Comparison of ENCODE assay signal across 14 cellular contexts in genomic region chr4:6360385-6360784, GRCh38.
DNase-seq lines count a peak whose midpoint lies in the region.
"Had no signal": no experiment of that assay in that cellular context is flagged by ENCODE, and none has a peak within 500 bp of the region (broad histone marks: within the 10 kb centered on the region; RNA-seq: fewer than 3 reads in every experiment).

No MANE protein-coding gene starts in this region.

- no peak overlapping the region for H3K4me3 ChIP-seq in Karpas-422 (ENCODE audit: low read length)
- H3K4me3 ChIP-seq: colonic mucosa, esophagus muscularis mucosa, psoas muscle had no signal

- no peaks in the 10 kb centered on the region for H3K27me3 ChIP-seq in Karpas-422 (ENCODE audit: low read length)
- H3K27me3 ChIP-seq: colonic mucosa had no signal

- H3K4me2 ChIP-seq in Karpas-422 (ENCODE audit: low read depth, low read length, poor library complexity, severe bottlenecking): no peak overlapping the region

- peak; percentile 38 to 94 (median 76) for DNase-seq in NCI-H1417 (lab: John Stamatoyannopoulos, UW)
- DNase-seq in NCI-H1417 treated with DMSO at 0.1 percent for 48 hours (lab: John Stamatoyannopoulos, UW): no peak
- peak; percentile 43 for DNase-seq in NCI-H2227 treated with DMSO at 0.1 percent for 48 hours (lab: John Stamatoyannopoulos, UW)
- DNase-seq in head of caudate nucleus: peak; percentile 67 to 97 (median 86)
- peak; percentile 68 for DNase-seq in posterior vena cava (ENCODE audit: low spot score)
- DNase-seq in globus pallidus (ENCODE audit: low spot score): no peak
- no peak for DNase-seq in Karpas-422
- DNase-seq in NCI-H128 (lab: John Stamatoyannopoulos, UW; ENCODE audit: unreplicated experiment): no peak
- DNase-seq: activated CD4-positive, alpha-beta memory T cell treated with anti-CD3 and anti-CD28 coated beads, Interleukin-2, amount 10 ng/mL, durations not matched to agents 7 days and 5 days; colonic mucosa; Kasumi-1; NCI-H1930 had no signal

- intact Hi-C loops in head of caudate nucleus (cut with DNase I): no loop called here
- intact Hi-C loops in posterior vena cava (cut with DNase I): no loop called here

- no peaks in the 10 kb centered on the region for H3K4me1 ChIP-seq in Karpas-422 (ENCODE audit: low read length)
- H3K4me1 ChIP-seq: colonic mucosa, esophagus muscularis mucosa, psoas muscle had no signal

- H3K9me2 ChIP-seq in Karpas-422 (replicated peaks; ENCODE audit: insufficient read depth, low read length): no peaks in the 10 kb centered on the region

- no peaks in the 10 kb centered on the region for H3K9me3 ChIP-seq in Karpas-422 (ENCODE audit: low read length)
- H3K9me3 ChIP-seq: colonic mucosa, psoas muscle had no signal

- H3K27ac ChIP-seq in Karpas-422 (ENCODE audit: low read length): no peak overlapping the region
- H3K27ac ChIP-seq: colonic mucosa, esophagus muscularis mucosa, psoas muscle had no signal

- no peaks in the 10 kb centered on the region for H4K20me1 ChIP-seq in Karpas-422 (ENCODE audit: insufficient read depth, low read depth, low read length)

- H2AFZ ChIP-seq in Karpas-422 (ENCODE audit: low read length): no peak overlapping the region

- no peaks in the 10 kb centered on the region for H3K36me3 ChIP-seq in Karpas-422 (ENCODE audit: insufficient read depth, low read length)
- H3K36me3 ChIP-seq: colonic mucosa, esophagus muscularis mucosa had no signal

- no peaks in the 10 kb centered on the region for H3K79me2 ChIP-seq in Karpas-422 (ENCODE audit: low read length)

- H3K9ac ChIP-seq in Karpas-422 (ENCODE audit: low read length): no peak overlapping the region

Comparison
In these comparisons a context has a peak if more than half of its experiments do, and no peak if none do; other contexts are left out.
1. DNase-seq: peak in NCI-H1417 (3 of 3), NCI-H2227 treated with DMSO at 0.1 percent for 48 hours (single experiment), head of caudate nucleus (42 of 42) and posterior vena cava (single experiment); none in NCI-H1417 treated with DMSO at 0.1 percent for 48 hours (single experiment), globus pallidus (single experiment), Karpas-422 (single experiment) and NCI-H128 (single experiment).